ENCODE assay signal across 26 cellular contexts in the genomic region with DNA sequence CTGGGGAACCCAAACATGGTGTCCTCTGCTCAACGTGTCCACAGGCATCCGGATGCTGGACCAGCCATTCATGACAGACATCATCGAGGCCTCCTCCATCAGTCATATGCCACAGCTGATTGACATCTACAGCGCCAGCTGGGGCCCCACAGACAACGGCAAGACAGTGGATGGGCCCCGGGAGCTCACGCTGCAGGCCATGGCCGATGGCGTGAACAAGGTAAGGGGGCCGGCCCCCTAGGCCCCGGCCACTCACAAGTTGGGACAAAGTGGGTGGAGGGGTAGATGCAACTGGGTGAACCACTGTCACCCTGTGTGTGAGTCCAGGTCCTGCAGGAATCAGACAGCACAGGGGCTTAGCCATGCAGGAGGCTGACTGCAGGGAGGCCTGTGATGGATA.
"Had no signal": no experiment of that assay in that cellular context is flagged by ENCODE, and none has a peak within 500 bp of the region (broad histone marks: within the 10 kb centered on the region; RNA-seq: fewer than 3 reads in every experiment).

No MANE protein-coding gene starts in this region.

- H3K4me1 ChIP-seq: parathyroid adenoma, psoas muscle, right lobe of liver, sigmoid colon, upper lobe of left lung had no signal

- ATAC-seq: naive thymus-derived CD8-positive, alpha-beta T cell; psoas muscle; right cardiac atrium; right lobe of liver; stimulated activated naive B cell treated with anti-CD40 and anti-IgM and Interleukin-4, amounts not matched to agents 10 μg/mL and 1 μg/mL and 100 μg/mL, for 72 hours had no signal

- H3K4me3 Mint-ChIP-seq: naive thymus-derived CD8-positive, alpha-beta T cell; nephron progenitor cell; neural crest cell; stimulated activated naive B cell treated with anti-CD40 and anti-IgM and Interleukin-4, amounts not matched to agents 10 μg/mL and 1 μg/mL and 100 μg/mL, for 72 hours had no signal

- H3K9me3 ChIP-seq: ovary, psoas muscle, right lobe of liver, sigmoid colon, stomach, thoracic aorta, thyroid gland, upper lobe of left lung, vagina had no signal

- H3K36me3 ChIP-seq: ovary, right lobe of liver, sigmoid colon, stomach, thoracic aorta, thyroid gland, tibial nerve, upper lobe of left lung, vagina had no signal

- H3K4me1 Mint-ChIP-seq: naive B cell, nephron progenitor cell had no signal

- H3K4me3 ChIP-seq: ovary, psoas muscle, right lobe of liver, sigmoid colon, stomach, thoracic aorta, thyroid gland, tibial nerve, upper lobe of left lung, vagina had no signal

- H3K27me3 ChIP-seq: ovary, thyroid gland, tibial nerve, upper lobe of left lung, vagina had no signal

- H2AFZ ChIP-seq: parathyroid adenoma had no signal

- H3K9me3 Mint-ChIP-seq: neural crest cell had no signal

- H3K9ac ChIP-seq: parathyroid adenoma had no signal

- H3K27ac Mint-ChIP-seq: progenitor cell of endocrine pancreas; stimulated activated naive B cell treated with anti-CD40 and anti-IgM and Interleukin-4, amounts not matched to agents 10 μg/mL and 1 μg/mL and 100 μg/mL, for 72 hours had no signal

- H3K27ac ChIP-seq: ovary, parathyroid adenoma, psoas muscle, right lobe of liver, sigmoid colon, stomach, thoracic aorta, thyroid gland, tibial nerve, upper lobe of left lung, vagina had no signal

- H3K36me3 Mint-ChIP-seq: naive thymus-derived CD8-positive, alpha-beta T cell; stimulated activated naive B cell treated with anti-CD40 and anti-IgM and Interleukin-4, amounts not matched to agents 10 μg/mL and 1 μg/mL and 100 μg/mL, for 72 hours had no signal

- DNase-seq: naive B cell; naive thymus-derived CD8-positive, alpha-beta T cell; nephron progenitor cell; occipital lobe; ovary; psoas muscle; right cardiac atrium; right lobe of liver; sigmoid colon; small intestine; stimulated activated CD4-positive, alpha-beta T cell treated with anti-CD3 and anti-CD28 coated beads, Interleukin-15, amount 100 ng/mL, for 24 hours; stimulated activated CD4-positive, alpha-beta T cell treated with anti-CD3 and anti-CD28 coated beads, Interleukin-2, amount 100 ng/mL, for 24 hours; stimulated activated CD4-positive, alpha-beta T cell treated with anti-CD3 and anti-CD28 coated beads, Interleukin-2, amount 100 ng/mL, for 48 hours; stimulated activated CD4-positive, alpha-beta T cell treated with anti-CD3 and anti-CD28 coated beads, Interleukin-4, amount 100 ng/mL, for 24 hours; stimulated activated naive B cell treated with anti-CD40 and anti-IgM and Interleukin-4, amounts not matched to agents 10 μg/mL and 1 μg/mL and 100 μg/mL, for 72 hours; stimulated activated naive CD4-positive, alpha-beta T cell treated with Interleukin-2 at 50 U/mL for 16 hours; stomach; thyroid gland; trophoblast cell had no signal
